Comparison of ENCODE assay signal across 16 cellular contexts in the genomic region with DNA sequence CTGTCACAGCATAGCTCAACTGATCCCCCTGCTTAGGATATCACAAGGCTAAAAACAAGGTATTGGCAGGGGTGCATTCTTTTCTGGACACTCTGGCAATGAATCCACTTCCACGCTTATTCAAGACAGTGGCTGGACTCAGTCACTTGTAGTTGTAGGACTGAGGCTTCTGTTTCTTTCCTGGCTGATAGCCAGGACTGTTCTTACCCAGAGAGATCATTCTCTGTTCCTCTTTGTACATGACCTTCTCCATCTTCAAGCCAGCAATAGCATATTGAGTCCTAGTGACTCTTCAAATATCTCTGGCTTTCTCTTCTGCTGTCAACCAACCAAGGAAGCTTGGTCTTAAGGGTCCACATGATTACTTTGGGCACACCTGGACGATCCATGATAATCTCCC.
A peak's percentile ranks its signal among the peaks of the same experiment; 100 is the strongest.
DNase-seq lines count a peak whose midpoint lies in the region; ATAC-seq, FAIRE-seq and TF ChIP-seq lines count a peak whose summit lies in the region.
"Had no signal": no experiment of that assay in that cellular context is flagged by ENCODE, and none has a peak within 500 bp of the region (broad histone marks: within the 10 kb centered on the region; RNA-seq: fewer than 3 reads in every experiment).

No MANE protein-coding gene starts in this region.

- H3K27me3 Mint-ChIP-seq in CD8-positive, alpha-beta memory T cell, result peaks cover 7 to 25% of the 10 kb centered on the region in 2 donors

- intact Hi-C loops in A673 (cut with micrococcal nuclease; ENCODE audit: unreplicated experiment), result no loop called here

- H3K27ac Mint-ChIP-seq in CD8-positive, alpha-beta memory T cell, result no peak overlapping the region
- H3K27ac Mint-ChIP-seq: stimulated activated effector memory CD8-positive, alpha-beta T cell treated with anti-CD3 and anti-CD28 coated beads, Interleukin-12 subunit alpha, Interleukin-12 subunit beta, amount 100 ng/mL, for 72 hours had no signal

- WGBS in suprapubic skin, result 91% methylated on average over 2 of the region's 2 CpGs

- no peaks in the 10 kb centered on the region for H3K4me1 Mint-ChIP-seq in CD8-positive, alpha-beta memory T cell
- H3K4me1 Mint-ChIP-seq: stimulated activated effector memory CD8-positive, alpha-beta T cell treated with anti-CD3 and anti-CD28 coated beads, Interleukin-12 subunit alpha, Interleukin-12 subunit beta, amount 100 ng/mL, for 72 hours had no signal

- H3K27ac ChIP-seq in A673 (ENCODE audit: low read depth, low read length, poor library complexity, severe bottlenecking) (no peak overlapping the region), suprapubic skin (no peak overlapping the region)
- H3K27ac ChIP-seq in CD8-positive, alpha-beta memory T cell (ENCODE audit: low read depth, low read length), result no peak overlapping the region
- H3K27ac ChIP-seq: prostate gland had no signal

- DNase-seq in GM12891 (ENCODE audit: insufficient read length, low spot score) (no peak), A673 (ENCODE audit: low spot score) (no peak), D341Med (ENCODE audit: low spot score) (no peak), suprapubic skin (ENCODE audit: low spot score in 2 of 2) (no peak)
- no peak for DNase-seq in CD8-positive, alpha-beta memory T cell
- DNase-seq: activated T-cell treated with anti-CD3 and anti-CD28 coated beads, Interleukin-2, amount 50 U/mL, for 4 hours; anterior cingulate cortex; DMS 273 treated with DMSO at 0.1 percent for 48 hours; effector CD4-positive, alpha-beta T cell; IMR-90; stimulated activated CD4-positive, alpha-beta T cell treated with anti-CD3 and anti-CD28 coated beads, Interleukin-1b, Interleukin-23, amount 100 ng/mL, for 48 hours had no signal

- no peak for FAIRE-seq in GM12891 (lab: Jason Lieb, UNC)

- no TSS peak for BruUV-seq in A673 (replicated peaks; lab: Mats Ljungman, UMichigan)

- H3K27me3 ChIP-seq in A673 (replicated peaks; ENCODE audit: insufficient read depth, low read depth, low read length, poor library complexity) (no peaks in the 10 kb centered on the region), suprapubic skin (no peaks in the 10 kb centered on the region)
- no peaks in the 10 kb centered on the region for H3K27me3 ChIP-seq in CD8-positive, alpha-beta memory T cell (ENCODE audit: insufficient read depth, low read length, poor library complexity, severe bottlenecking)

- H3K4me1 ChIP-seq in A673 (ENCODE audit: insufficient read depth, low read length, poor library complexity, severe bottlenecking) (no peaks in the 10 kb centered on the region), suprapubic skin (no peaks in the 10 kb centered on the region)
- H3K4me1 ChIP-seq in CD8-positive, alpha-beta memory T cell (ENCODE audit: insufficient read depth, low read length), result no peaks in the 10 kb centered on the region
- H3K4me1 ChIP-seq: prostate gland had no signal

- ATAC-seq in GM19372 (IDR thresholded peaks at IDR 0.05; ENCODE audit: low read depth, unreplicated experiment), result peak; percentile 89
- ATAC-seq in HG02759 (IDR thresholded peaks at IDR 0.05; ENCODE audit: unreplicated experiment), result peak; percentile 85
- ATAC-seq in HG03442 (IDR thresholded peaks at IDR 0.05; ENCODE audit: unreplicated experiment), result peak; percentile 97
- ATAC-seq: activated T-cell treated with anti-CD3 and anti-CD28 coated beads, Interleukin-2, amount 50 U/mL, for 4 hours; stimulated activated effector memory CD8-positive, alpha-beta T cell treated with anti-CD3 and anti-CD28 coated beads, Interleukin-12 subunit alpha, Interleukin-12 subunit beta, amount 100 ng/mL, for 72 hours had no signal

- H3K36me3 ChIP-seq in A673 (ENCODE audit: insufficient read depth, low read length, poor library complexity, severe bottlenecking) (no peaks in the 10 kb centered on the region), suprapubic skin (no peaks in the 10 kb centered on the region)
- no peaks in the 10 kb centered on the region for H3K36me3 ChIP-seq in CD8-positive, alpha-beta memory T cell (ENCODE audit: insufficient read depth, low read length)
- H3K36me3 ChIP-seq: prostate gland had no signal

- no peak overlapping the region for H3K4me3 Mint-ChIP-seq in CD8-positive, alpha-beta memory T cell
- H3K4me3 Mint-ChIP-seq: activated T-cell treated with anti-CD3 and anti-CD28 coated beads, Interleukin-2, amount 50 U/mL, for 4 hours; stimulated activated effector memory CD8-positive, alpha-beta T cell treated with anti-CD3 and anti-CD28 coated beads, Interleukin-12 subunit alpha, Interleukin-12 subunit beta, amount 100 ng/mL, for 72 hours had no signal

- POLR2A ChIA-PET in A673 (lab: Charles Lee; ENCODE audit: low non-redundant PET), result no interaction called here
- POLR2A ChIA-PET in CD8-positive, alpha-beta memory T cell (lab: Charles Lee), result no interaction called here

- H3K9me3 ChIP-seq in A673 (ENCODE audit: low read depth, low read length, poor library complexity, severe bottlenecking), result no peaks in the 10 kb centered on the region
- H3K9me3 ChIP-seq in CD8-positive, alpha-beta memory T cell (ENCODE audit: low read length), result no peaks in the 10 kb centered on the region
- H3K9me3 ChIP-seq in suprapubic skin, result no peaks in the 10 kb centered on the region
- H3K9me3 ChIP-seq: prostate gland had no signal

- H3K36me3 Mint-ChIP-seq in CD8-positive, alpha-beta memory T cell, result no peaks in the 10 kb centered on the region
- H3K36me3 Mint-ChIP-seq: stimulated activated effector memory CD8-positive, alpha-beta T cell treated with anti-CD3 and anti-CD28 coated beads, Interleukin-12 subunit alpha, Interleukin-12 subunit beta, amount 100 ng/mL, for 72 hours had no signal

- H3K4me3 ChIP-seq in A673 (ENCODE audit: low read depth, low read length, poor library complexity, severe bottlenecking), result no peak overlapping the region
- H3K4me3 ChIP-seq in CD8-positive, alpha-beta memory T cell (ENCODE audit: low read length), result no peak overlapping the region
- H3K4me3 ChIP-seq in suprapubic skin, result no peak overlapping the region
- H3K4me3 ChIP-seq: prostate gland had no signal

- TF ChIP-seq CTCF in A673 (conservative IDR thresholded peaks at IDR 0.05; ENCODE audit: low read depth, low read length), result no peak
- no peak for TF ChIP-seq CTCF in suprapubic skin (IDR thresholded peaks at IDR 0.05)

- TF ChIP-seq POLR2A in GM12891 (IDR thresholded peaks at IDR 0.05; ENCODE audit: low read depth, low read length) (no peak), suprapubic skin (IDR thresholded peaks at IDR 0.05) (no peak)

- H3K9me3 Mint-ChIP-seq in CD8-positive, alpha-beta memory T cell, result peaks cover 0 to 4% (median 0%) of the 10 kb centered on the region in 5 donors
- H3K9me3 Mint-ChIP-seq: activated T-cell treated with anti-CD3 and anti-CD28 coated beads, Interleukin-2, amount 50 U/mL, for 4 hours had no signal

- CTCF ChIA-PET in A673 (lab: Charles Lee), result no interaction called here
- CTCF ChIA-PET in CD8-positive, alpha-beta memory T cell (lab: Charles Lee), result no interaction called here

- no peak for TF ChIP-seq EP300 in suprapubic skin (IDR thresholded peaks at IDR 0.05)

TF ChIP-seq in GM12891, 5 proteins besides CTCF, POLR2A, EP300 and RAD21:
- TF ChIP-seq SPI1 (IDR thresholded peaks at IDR 0.05; ENCODE audit: low read depth, low read length), result peak; percentile 81
- no peak for TF ChIP-seq PAX5 (IDR thresholded peaks at IDR 0.05; ENCODE audit: insufficient read depth, low read length, severe bottlenecking)
TF ChIP-seq in GM12891: peak in this region for 1.
